Comparison of ENCODE assay signal across 29 cellular contexts in the genomic region with DNA sequence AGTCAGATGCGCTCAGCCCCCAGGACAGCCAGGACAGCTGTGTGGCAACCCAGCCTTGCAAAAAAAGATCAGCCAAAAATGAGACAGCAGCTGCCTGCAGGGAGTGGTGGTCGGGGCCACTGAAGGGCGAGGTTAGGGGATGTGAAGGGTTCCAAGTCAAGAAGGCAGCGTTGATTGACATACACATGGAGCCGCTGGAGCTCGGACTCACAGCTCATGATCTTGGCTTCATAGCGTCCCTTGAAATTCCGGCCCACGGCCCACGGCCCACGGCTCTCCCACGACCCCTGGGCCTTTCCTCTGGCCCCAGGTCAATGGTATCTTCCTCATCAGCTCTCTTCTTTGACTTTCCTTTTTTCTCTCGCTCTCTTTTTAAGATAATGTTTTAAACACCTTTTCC.
"Had no signal": no experiment of that assay in that cellular context is flagged by ENCODE, and none has a peak within 500 bp of the region (broad histone marks: within the 10 kb centered on the region; RNA-seq: fewer than 3 reads in every experiment).

No MANE protein-coding gene starts in this region.

- H3K4me1 ChIP-seq: esophagus muscularis mucosa, foreskin keratinocyte, gastrocnemius medialis had no signal

- H3K9me3 ChIP-seq: esophagus muscularis mucosa, gastrocnemius medialis had no signal

- H3K9me3 Mint-ChIP-seq: activated CD4-positive, alpha-beta memory T cell treated with anti-CD3 and anti-CD28 coated beads for 36 hours; activated CD4-positive, alpha-beta T cell treated with anti-CD3 and anti-CD28 coated beads, Interleukin-2, amount 10 ng/mL, durations not matched to agents 24 days and 14 days; activated naive CD4-positive, alpha-beta T cell treated with anti-CD3 and anti-CD28 coated beads for 36 hours; activated T-helper 1 cell treated with anti-CD3 and anti-CD28 coated beads, Interleukin-12 subunit alpha, Interleukin-12 subunit beta, Interleukin-2, Interleukin-4 antibody, amounts not matched to agents 30 ng/mL and 10 ng/mL and 1 ng/mL, durations not matched to agents 14 hours and 24 hours and 36 hours; activated T-helper 2 cell treated with anti-CD3 and anti-CD28 coated beads, Interferon-gamma antibody, Interleukin-2, Interleukin-4, amounts not matched to agents 10 μg/mL and 5 μg/mL and 100 μg/mL, durations not matched to agents 14 hours and 24 hours and 36 hours had no signal

- H3K27me3 ChIP-seq: brain microvascular endothelial cell, foreskin keratinocyte, gastrocnemius medialis had no signal

- H3K4me1 Mint-ChIP-seq: activated CD4-positive, alpha-beta T cell treated with anti-CD3 and anti-CD28 coated beads for 36 hours; activated CD4-positive, alpha-beta T cell treated with anti-CD3 and anti-CD28 coated beads, Interleukin-2, amount 10 ng/mL, durations not matched to agents 24 days and 14 days; activated CD8-positive, alpha-beta memory T cell treated with anti-CD3 and anti-CD28 coated beads, Interleukin-2, amount 10 ng/mL, durations not matched to agents 7 days and 5 days had no signal

- ATAC-seq: activated CD4-positive, alpha-beta T cell treated with anti-CD3 and anti-CD28 coated beads for 36 hours; activated CD8-positive, alpha-beta memory T cell treated with anti-CD3 and anti-CD28 coated beads, Interleukin-2, amount 10 ng/mL, durations not matched to agents 7 days and 5 days; activated CD8-positive, alpha-beta T cell treated with anti-CD3 and anti-CD28 coated beads, Interleukin-2, amount 10 ng/mL, durations not matched to agents 7 days and 5 days; activated naive CD4-positive, alpha-beta T cell treated with anti-CD3 and anti-CD28 coated beads, Interleukin-2, amount 50 U/mL, for 72 hours; effector memory CD8-positive, alpha-beta T cell; foreskin keratinocyte; gastrocnemius medialis had no signal

- DNase-seq: activated CD4-positive, alpha-beta memory T cell treated with anti-CD3 and anti-CD28 coated beads for 36 hours; activated CD4-positive, alpha-beta T cell treated with anti-CD3 and anti-CD28 coated beads for 36 hours; activated CD4-positive, alpha-beta T cell treated with anti-CD3 and anti-CD28 coated beads, Interleukin-2, amount 10 ng/mL, durations not matched to agents 24 days and 14 days; activated CD4-positive, CD25-positive, alpha-beta regulatory T cell; activated CD4-positive, CD25-positive, alpha-beta regulatory T cell treated with anti-CD3 and anti-CD28 coated beads, Interleukin-2, amount 50 U/mL, for 72 hours; activated CD8-positive, alpha-beta memory T cell treated with anti-CD3 and anti-CD28 coated beads, Interleukin-2, amount 10 ng/mL, durations not matched to agents 7 days and 5 days; activated CD8-positive, alpha-beta memory T cell treated with anti-CD3 and anti-CD28 coated beads, Interleukin-2, amount 50 U/mL, for 4 hours; activated CD8-positive, alpha-beta T cell treated with anti-CD3 and anti-CD28 coated beads, Interleukin-2, amount 10 ng/mL, durations not matched to agents 7 days and 5 days; activated effector memory CD4-positive, alpha-beta T cell treated with anti-CD3 and anti-CD28 coated beads, Interleukin-2, amount 50 U/mL, for 16 hours; activated naive CD4-positive, alpha-beta T cell treated with anti-CD3 and anti-CD28 coated beads for 36 hours; activated T-cell treated with anti-CD3 and anti-CD28 coated beads, Interleukin-2, amount 50 U/mL, for 1 hour; activated T-cell treated with anti-CD3 and anti-CD28 coated beads, Interleukin-2, amount 50 U/mL, for 48 hours; amniotic stem cell; anterior cingulate cortex; brain microvascular endothelial cell; caudate nucleus; cortex of kidney; dermis blood vessel endothelial cell; effector CD4-positive, alpha-beta T cell; effector memory CD8-positive, alpha-beta T cell; erythroblast; foreskin keratinocyte; gastrocnemius medialis; glutamatergic neuron; T-helper 2 cell had no signal

- H3K27me3 Mint-ChIP-seq: activated CD4-positive, alpha-beta T cell treated with anti-CD3 and anti-CD28 coated beads, Interleukin-2, amount 10 ng/mL, durations not matched to agents 24 days and 14 days; activated CD8-positive, alpha-beta memory T cell treated with anti-CD3 and anti-CD28 coated beads, Interleukin-2, amount 10 ng/mL, durations not matched to agents 7 days and 5 days had no signal

- H3K36me3 Mint-ChIP-seq: activated CD4-positive, alpha-beta memory T cell treated with anti-CD3 and anti-CD28 coated beads for 36 hours; activated CD8-positive, alpha-beta memory T cell treated with anti-CD3 and anti-CD28 coated beads, Interleukin-2, amount 10 ng/mL, durations not matched to agents 7 days and 5 days had no signal

- H3K36me3 ChIP-seq: brain microvascular endothelial cell, esophagus muscularis mucosa, gastrocnemius medialis had no signal

- H3K27ac Mint-ChIP-seq: activated CD4-positive, alpha-beta memory T cell treated with anti-CD3 and anti-CD28 coated beads for 36 hours; activated CD4-positive, alpha-beta T cell treated with anti-CD3 and anti-CD28 coated beads for 36 hours; activated CD4-positive, alpha-beta T cell treated with anti-CD3 and anti-CD28 coated beads, Interleukin-2, amount 10 ng/mL, durations not matched to agents 24 days and 14 days; activated CD8-positive, alpha-beta memory T cell treated with anti-CD3 and anti-CD28 coated beads, Interleukin-2, amount 10 ng/mL, durations not matched to agents 7 days and 5 days; activated CD8-positive, alpha-beta T cell treated with anti-CD3 and anti-CD28 coated beads, Interleukin-2, amount 10 ng/mL, durations not matched to agents 7 days and 5 days; activated naive CD4-positive, alpha-beta T cell treated with anti-CD3 and anti-CD28 coated beads for 36 hours; activated naive CD4-positive, alpha-beta T cell treated with anti-CD3 and anti-CD28 coated beads, Interleukin-2, amount 50 U/mL, for 72 hours; activated T-helper 1 cell treated with anti-CD3 and anti-CD28 coated beads, Interleukin-12 subunit alpha, Interleukin-12 subunit beta, Interleukin-2, Interleukin-4 antibody, amounts not matched to agents 30 ng/mL and 10 ng/mL and 1 ng/mL, durations not matched to agents 14 hours and 24 hours and 36 hours; activated T-helper 2 cell treated with anti-CD3 and anti-CD28 coated beads, Interferon-gamma antibody, Interleukin-2, Interleukin-4, amounts not matched to agents 10 μg/mL and 5 μg/mL and 100 μg/mL, durations not matched to agents 14 hours and 24 hours and 36 hours; effector memory CD8-positive, alpha-beta T cell had no signal

- H3K27ac ChIP-seq: brain microvascular endothelial cell, esophagus muscularis mucosa, foreskin keratinocyte, gastrocnemius medialis had no signal

- H3K4me3 Mint-ChIP-seq: activated CD4-positive, alpha-beta memory T cell treated with anti-CD3 and anti-CD28 coated beads for 36 hours; activated CD4-positive, alpha-beta T cell treated with anti-CD3 and anti-CD28 coated beads for 36 hours; activated CD4-positive, alpha-beta T cell treated with anti-CD3 and anti-CD28 coated beads, Interleukin-2, amount 10 ng/mL, durations not matched to agents 24 days and 14 days; activated CD8-positive, alpha-beta memory T cell treated with anti-CD3 and anti-CD28 coated beads, Interleukin-2, amount 10 ng/mL, durations not matched to agents 7 days and 5 days; activated CD8-positive, alpha-beta T cell treated with anti-CD3 and anti-CD28 coated beads, Interleukin-2, amount 10 ng/mL, durations not matched to agents 7 days and 5 days; activated naive CD4-positive, alpha-beta T cell treated with anti-CD3 and anti-CD28 coated beads for 36 hours; activated T-helper 1 cell treated with anti-CD3 and anti-CD28 coated beads, Interleukin-12 subunit alpha, Interleukin-12 subunit beta, Interleukin-2, Interleukin-4 antibody, amounts not matched to agents 30 ng/mL and 10 ng/mL and 1 ng/mL, durations not matched to agents 14 hours and 24 hours and 36 hours; effector memory CD8-positive, alpha-beta T cell had no signal

- H3K4me3 ChIP-seq: esophagus muscularis mucosa, gastrocnemius medialis had no signal
